Comparison of ENCODE assay signal across 17 cellular contexts in the genomic region with DNA sequence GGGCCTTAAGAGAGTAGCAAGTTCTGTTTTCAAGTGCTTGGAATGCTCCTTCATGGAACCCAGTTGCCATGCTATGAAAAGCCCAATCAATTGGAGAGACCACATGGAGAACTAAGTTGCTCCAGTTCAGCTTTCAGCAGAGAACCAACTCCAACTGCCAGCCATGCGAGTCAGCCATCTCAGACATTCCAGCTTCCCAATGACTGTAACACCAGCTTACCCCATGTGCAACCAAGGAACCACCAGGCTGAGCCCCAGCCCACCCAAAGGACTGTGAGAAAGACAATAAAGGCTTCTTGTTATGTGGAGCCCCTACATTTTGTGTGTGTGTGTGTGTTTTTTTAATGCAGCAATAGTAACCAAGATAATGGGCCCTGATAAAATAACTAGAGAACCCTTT.
DNase-seq lines count a peak whose midpoint lies in the region; ATAC-seq, FAIRE-seq and TF ChIP-seq lines count a peak whose summit lies in the region.
"Had no signal": no experiment of that assay in that cellular context is flagged by ENCODE, and none has a peak within 500 bp of the region (broad histone marks: within the 10 kb centered on the region; RNA-seq: fewer than 3 reads in every experiment).

No MANE protein-coding gene starts in this region.

- no peak for TF ChIP-seq CTCF in foreskin fibroblast (IDR thresholded peaks at IDR 0.05; ENCODE audit: low read depth, low read length)

- H3K4me3 ChIP-seq in foreskin fibroblast (ENCODE audit: low read depth in 1 of 2, low read length in 2 of 2), result no peak overlapping the region
- H3K4me3 ChIP-seq: heart left ventricle, prostate gland had no signal

- DNase-seq in H54 (ENCODE audit: insufficient read length, low spot score) (peak; percentile 10), T1000 (lab: John Stamatoyannopoulos, UW) (peak; percentile 38), foreskin fibroblast (peak; percentile 59 to 85), NCI-H82 (lab: John Stamatoyannopoulos, UW) (no peak), hepatic stellate cell (ENCODE audit: low spot score) (no peak)
- DNase-seq: activated CD4-positive, CD25-positive, alpha-beta regulatory T cell treated with anti-CD3 and anti-CD28 coated beads, Interleukin-2, amount 50 U/mL, for 72 hours; activated naive CD4-positive, alpha-beta T cell treated with anti-CD3 and anti-CD28 coated beads, Interleukin-2, amount 50 U/mL, for 16 hours; heart left ventricle; kidney; MM.1S; NCI-H2081; T-helper 2 cell had no signal

- TF ChIP-seq POLR2A in H54 (IDR thresholded peaks at IDR 0.05; ENCODE audit: low read depth, low read length), result no peak

- ATAC-seq in HG03460 (IDR thresholded peaks at IDR 0.05; ENCODE audit: unreplicated experiment) (no peak), GM21390 (IDR thresholded peaks at IDR 0.05; ENCODE audit: unreplicated experiment) (no peak)
- ATAC-seq: heart left ventricle had no signal

- no peak for FAIRE-seq in H54 (lab: Jason Lieb, UNC)
- FAIRE-seq: G401.6, HTR-8/SVneo, kidney had no signal

Comparison
In these comparisons a context has a peak if more than half of its experiments do, and no peak if none do; other contexts are left out.
1. DNase-seq: peak in H54 (single experiment), T1000 (single experiment) and foreskin fibroblast (2 of 2); none in NCI-H82 (single experiment) and hepatic stellate cell (single experiment).